Comparison of ENCODE assay signal across 15 cellular contexts in genomic region chr7:105638942-105639495, GRCh38. TPM values are rescaled to one million over a fixed set of nuclear protein-coding genes. Genes with fewer than 3 reads are reported as not detected.
DNase-seq lines count a peak whose midpoint lies in the region; ATAC-seq and TF ChIP-seq lines count a peak whose summit lies in the region.
"Had no signal": no experiment of that assay in that cellular context is flagged by ENCODE, and none has a peak within 500 bp of the region (broad histone marks: within the 10 kb centered on the region; RNA-seq: fewer than 3 reads in every experiment).

No MANE protein-coding gene starts in this region.

- H3K9me3 ChIP-seq in SK-N-MC (ENCODE audit: low read depth, low read length), result no peaks in the 10 kb centered on the region
- no peaks in the 10 kb centered on the region for H3K9me3 ChIP-seq in transverse colon
- H3K9me3 ChIP-seq: A549, SJSA1 had no signal

- 59% methylated on average over 23 of the region's 23 CpGs; no CpG with 5 or more reads in 1 of the 2 donors for WGBS in transverse colon (ENCODE audit: low coverage in 1 of 2), 2 donors

- H3K36me3 ChIP-seq in SK-N-MC (ENCODE audit: insufficient read depth, low read length) (peaks cover 25% of the 10 kb centered on the region), transverse colon (no peaks in the 10 kb centered on the region)
- H3K36me3 ChIP-seq: SJSA1 had no signal

- no peak for TF ChIP-seq EP300 in transverse colon (IDR thresholded peaks at IDR 0.05; ENCODE audit: low read depth)

- H3K4me3 ChIP-seq in SK-N-MC (peak overlapping the region; percentile 38), transverse colon (peak overlapping the region in 1 of 4 donors; percentile 12)
- H3K4me3 ChIP-seq: A549, GM23248, SJSA1 had no signal

- DNase-seq in SIG-M5 treated with dmso at 0.1 percent for 504 hours (lab: John Stamatoyannopoulos, UW; ENCODE audit: unreplicated experiment), result peak; percentile 13
- no peak for DNase-seq in SIG-M5 (lab: John Stamatoyannopoulos, UW)
- DNase-seq in SK-N-MC (ENCODE audit: low read depth, low spot score), result no peak
- peak; percentile 71 for DNase-seq in iPS-NIHi7 (ENCODE audit: extremely low spot score)
- DNase-seq in transverse colon, result peak; percentile 29
- DNase-seq in middle frontal gyrus (ENCODE audit: extremely low spot score, low spot score), result no peak
- DNase-seq: activated CD4-positive, alpha-beta T cell treated with anti-CD3 and anti-CD28 coated beads, Interleukin-2, amount 10 ng/mL, durations not matched to agents 24 days and 14 days; activated effector memory CD4-positive, alpha-beta T cell treated with anti-CD3 and anti-CD28 coated beads, Interleukin-2, amount 50 U/mL, for 16 hours; foreskin fibroblast; GM23248; NCI-H1048 had no signal

- in situ Hi-C loops in transverse colon (cut with MboI; ENCODE audit: low pct_ligation_motif_present in 1 of 4, low pct_unique_long_range_greater_than_20kb in 1 of 4, low sequenced_read_pairs in 3 of 4), result no loop called here

- H3K9ac ChIP-seq in SK-N-MC (ENCODE audit: insufficient read length), result no peak overlapping the region
- H3K9ac ChIP-seq: GM23248 had no signal

- no peak for TF ChIP-seq CTCF in transverse colon (IDR thresholded peaks at IDR 0.05)

- H3K27me3 ChIP-seq in transverse colon, result no peaks in the 10 kb centered on the region
- H3K27me3 ChIP-seq: SJSA1 had no signal

- H3K27ac ChIP-seq in SK-N-MC (peak overlapping the region; percentile 17; the same call in 1 of the 2 replicates), transverse colon (peak overlapping the region in 3 of 4 donors; percentile 56 to 58 (median 57))
- H3K27ac ChIP-seq: A549, GM23248, SJSA1 had no signal

- H3K4me1 ChIP-seq in transverse colon, result peaks cover 0 to 9% (median 6%) of the 10 kb centered on the region in 4 donors
- H3K4me1 ChIP-seq: A549, SJSA1 had no signal

- intact Hi-C loops in transverse colon (cut with DNase I; ENCODE audit: low total_unique reads), result no loop called here

- TF ChIP-seq POLR2A in transverse colon (IDR thresholded peaks at IDR 0.05), result no peak

- ATAC-seq in SK-N-SH treated with all-trans-retinoic acid at 6 μM for 48 hours (no peak), HG03095 (IDR thresholded peaks at IDR 0.05; ENCODE audit: unreplicated experiment) (no peak)

TF ChIP-seq in SK-N-SH treated with all-trans-retinoic acid at 6 μM for 48 hours, 23 proteins besides CTCF, POLR2A, EP300 and RAD21:
- TF ChIP-seq, protein P1, sequence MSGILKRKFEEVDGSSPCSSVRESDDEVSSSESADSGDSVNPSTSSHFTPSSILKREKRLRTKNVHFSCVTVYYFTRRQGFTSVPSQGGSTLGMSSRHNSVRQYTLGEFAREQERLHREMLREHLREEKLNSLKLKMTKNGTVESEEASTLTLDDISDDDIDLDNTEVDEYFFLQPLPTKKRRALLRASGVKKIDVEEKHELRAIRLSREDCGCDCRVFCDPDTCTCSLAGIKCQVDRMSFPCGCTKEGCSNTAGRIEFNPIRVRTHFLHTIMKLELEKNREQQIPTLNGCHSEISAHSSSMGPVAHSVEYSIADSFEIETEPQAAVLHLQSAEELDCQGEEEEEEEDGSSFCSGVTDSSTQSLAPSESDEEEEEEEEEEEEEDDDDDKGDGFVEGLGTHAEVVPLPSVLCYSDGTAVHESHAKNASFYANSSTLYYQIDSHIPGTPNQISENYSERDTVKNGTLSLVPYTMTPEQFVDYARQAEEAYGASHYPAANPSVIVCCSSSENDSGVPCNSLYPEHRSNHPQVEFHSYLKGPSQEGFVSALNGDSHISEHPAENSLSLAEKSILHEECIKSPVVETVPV (CRISPR knock-in tag; IDR thresholded peaks at IDR 0.05), result no peak
- no peak for TF ChIP-seq RARB (CRISPR knock-in tag; IDR thresholded peaks at IDR 0.05)

RNA-seq across cellular contexts. Expression of gene EFCAB10, which starts 57.7 kb away (rescaled TPM):
- not detected for total RNA-seq in transverse colon
- total RNA-seq: activated CD4-positive, alpha-beta T cell treated with anti-CD3 and anti-CD28 coated beads, Interleukin-2, amount 10 ng/mL, durations not matched to agents 24 days and 14 days; GM23248; SJSA1 had no signal

Comparison
In these comparisons a context has a peak if more than half of its experiments do, and no peak if none do; other contexts are left out.
1. DNase-seq: peak in SIG-M5 treated with dmso at 0.1 percent for 504 hours (single experiment), iPS-NIHi7 (single experiment) and transverse colon (single experiment); none in SIG-M5 (single experiment), SK-N-MC (single experiment) and middle frontal gyrus (single experiment).